ENCODE assay signal across 2 cellular contexts in genomic region chr5:33964132-33964531, GRCh38.
A peak's percentile ranks its signal among the peaks of the same experiment; 100 is the strongest.
TF ChIP-seq lines count a peak whose summit lies in the region.

No MANE protein-coding gene starts in this region.

TF ChIP-seq in HepG2, 621 proteins besides CTCF, POLR2A, EP300 and RAD21:
- TF ChIP-seq ZNF451 (CRISPR knock-in tag; IDR thresholded peaks at IDR 0.05), result no peak
- peak; percentile 36; the same call in 1 of the 2 replicates for TF ChIP-seq NFE2L2 (IDR thresholded peaks at IDR 0.05; ENCODE audit: low read length)

TF ChIP-seq in SK-N-SH treated with all-trans-retinoic acid at 6 μM for 48 hours, 23 proteins besides CTCF, POLR2A, EP300 and RAD21:
- no peak for TF ChIP-seq CSRNP3 (CRISPR knock-in tag; IDR thresholded peaks at IDR 0.05)
- TF ChIP-seq CSDC2 (CRISPR knock-in tag; IDR thresholded peaks at IDR 0.05), result no peak
- TF ChIP-seq TSHZ2 (CRISPR knock-in tag; IDR thresholded peaks at IDR 0.05), result no peak
- no peak for TF ChIP-seq PATZ1 (CRISPR knock-in tag; IDR thresholded peaks at IDR 0.05; ENCODE audit: borderline replicate concordance)
- TF ChIP-seq ARNTL (CRISPR knock-in tag; IDR thresholded peaks at IDR 0.05; ENCODE audit: borderline replicate concordance, low read depth), result no peak
- TF ChIP-seq ESRRG (CRISPR knock-in tag; IDR thresholded peaks at IDR 0.05), result no peak
- TF ChIP-seq BACH2 (CRISPR knock-in tag; IDR thresholded peaks at IDR 0.05; ENCODE audit: borderline replicate concordance), result no peak
- no peak for TF ChIP-seq CREB5 (CRISPR knock-in tag; IDR thresholded peaks at IDR 0.05; ENCODE audit: low read depth)
- no peak for TF ChIP-seq ZNF565 (CRISPR knock-in tag; conservative IDR thresholded peaks at IDR 0.05; ENCODE audit: low read depth)
- TF ChIP-seq ZNF70 (CRISPR knock-in tag; IDR thresholded peaks at IDR 0.05), result no peak
- TF ChIP-seq GLIS3 (CRISPR knock-in tag; IDR thresholded peaks at IDR 0.05), result no peak
- TF ChIP-seq TOX (CRISPR knock-in tag; IDR thresholded peaks at IDR 0.05; ENCODE audit: borderline replicate concordance), result no peak
- TF ChIP-seq SNAI2 (CRISPR knock-in tag; IDR thresholded peaks at IDR 0.05), result no peak
- TF ChIP-seq PPARA (CRISPR knock-in tag; IDR thresholded peaks at IDR 0.05; ENCODE audit: borderline replicate concordance), result no peak
- no peak for TF ChIP-seq POU6F1 (CRISPR knock-in tag; IDR thresholded peaks at IDR 0.05; ENCODE audit: borderline replicate concordance, low read depth)
